Comparison of ENCODE assay signal across 7 cellular contexts in genomic region chr2:128266463-128266862, GRCh38. TPM values are rescaled to one million over a fixed set of nuclear protein-coding genes. Genes with fewer than 3 reads are reported as not detected.
A peak's percentile ranks its signal among the peaks of the same experiment; 100 is the strongest.
DNase-seq lines count a peak whose midpoint lies in the region; ATAC-seq, FAIRE-seq and TF ChIP-seq lines count a peak whose summit lies in the region.
"Not testable (repeated sequence)": the region's sequence is repeated elsewhere in the genome, so short reads cannot be mapped to it uniquely, and the experiment has no call there.

No MANE protein-coding gene starts in this region.

- not testable (repeated sequence) for TF ChIP-seq CTCF in HEK293 (tag by site-specific recombination; IDR thresholded peaks at IDR 0.05); coronary artery (IDR thresholded peaks at IDR 0.05); HepG2 (CRISPR knock-in tag; IDR thresholded peaks at IDR 0.05); testis (IDR thresholded peaks at IDR 0.05)

- ATAC-seq in HepG2, result not testable (repeated sequence)

- TF ChIP-seq POLR2A in HepG2 (IDR thresholded peaks at IDR 0.05; ENCODE audit: insufficient read depth in 1 of 2, low read depth in 2 of 2, low read length in 2 of 2); testis (IDR thresholded peaks at IDR 0.05): not testable (repeated sequence)

- H3K27ac ChIP-seq in BLaER1; HEK293 (ENCODE audit: extremely low read depth, low read depth, low read length); coronary artery; HepG2 (ENCODE audit: extremely low read length, insufficient read depth, low read length); testis: not testable (repeated sequence)

- peaks cover 43% of the 10 kb centered on the region for H4K20me1 ChIP-seq in BLaER1
- peaks cover 18% of the 10 kb centered on the region; the same call in 1 of the 2 replicates for H4K20me1 ChIP-seq in HepG2 (ENCODE audit: insufficient read depth, low read length)

- peaks cover 11% of the 10 kb centered on the region for H3K79me2 ChIP-seq in HepG2 (ENCODE audit: insufficient read depth, low read length)

- POLR2A ChIA-PET in HEK293 (lab: Yijun Ruan, JAX); HepG2 (lab: Yijun Ruan, JAX): not testable (repeated sequence)

- TSS peak; percentile 19 for BruUV-seq in HepG2 (replicated peaks; lab: Mats Ljungman, UMichigan)

- in situ Hi-C loops in HepG2 (cut with HindIII; ENCODE audit: extremely low pct_ligation_motif_present, low pct_unique_long_range_greater_than_20kb), result not testable (repeated sequence)

- not testable (repeated sequence) for TF ChIP-seq RAD21 in HepG2 (CRISPR knock-in tag; IDR thresholded peaks at IDR 0.05)

- H3K4me3 ChIP-seq in BLaER1; HEK293 (ENCODE audit: low read depth, low read length); coronary artery; HepG2 (replicated peaks in 1 of 3; ENCODE audit: insufficient read depth in 1 of 3, low read depth in 2 of 3, low read length in 3 of 3); testis: not testable (repeated sequence)

- CTCF ChIA-PET in HEK293 (lab: Yijun Ruan, JAX); HepG2 (lab: Yijun Ruan, JAX; ENCODE audit: low intra/inter-chr PET ratio, low total read pairs): not testable (repeated sequence)

- not testable (repeated sequence) for H3K27me3 ChIP-seq in BLaER1; HepG2 (ENCODE audit: control insufficient read depth in 1 of 2, insufficient read depth in 2 of 2, low read length in 2 of 2); testis

- H3K9ac ChIP-seq in BLaER1; HepG2 (ENCODE audit: insufficient read depth, low read depth, low read length): not testable (repeated sequence)

- H2AFZ ChIP-seq in HepG2 (ENCODE audit: low read length), result not testable (repeated sequence)

- WGBS in HepG2 (ENCODE audit: low lambda C conversion rate), result 100% methylated on average over 5 of the region's 8 CpGs
- 93 to 100% methylated on average over 5 to 8 of the region's 8 CpGs for WGBS in testis, 2 donors

- H3K4me2 ChIP-seq in BLaER1, result peak overlapping the region; percentile 49
- H3K4me2 ChIP-seq in HepG2 (ENCODE audit: low read depth, low read length), result not testable (repeated sequence)

- H3K36me3 ChIP-seq in BLaER1 (peaks cover 33% of the 10 kb centered on the region; the same call in 1 of the 2 replicates), HepG2 (replicated peaks in 1 of 2; ENCODE audit: control insufficient read depth in 1 of 2, insufficient read depth in 2 of 2, low read length in 2 of 2) (peaks cover 20 to 32% of the 10 kb centered on the region in 2 experiments; a peak in 4 of 5 replicates)
- not testable (repeated sequence) for H3K36me3 ChIP-seq in HEK293 (ENCODE audit: control insufficient read depth in 2 of 2, insufficient read depth in 1 of 2, low read length in 2 of 2); testis (ENCODE audit: low read depth, missing control alignments)

- not testable (repeated sequence) for FAIRE-seq in HepG2 (lab: Jason Lieb, UNC)

- H3K4me1 ChIP-seq in BLaER1 (peaks cover 56% of the 10 kb centered on the region), HepG2 (ENCODE audit: insufficient read depth, low read length) (peaks cover 28% of the 10 kb centered on the region), testis (peaks cover 25% of the 10 kb centered on the region)
- not testable (repeated sequence) for H3K4me1 ChIP-seq in HEK293 (ENCODE audit: control insufficient read depth, insufficient read depth, low read length)

- not testable (repeated sequence) for TF ChIP-seq EP300 in HepG2 (IDR thresholded peaks at IDR 0.05; ENCODE audit: low read depth in 2 of 2, low read length in 2 of 2); HepG2 (CRISPR knock-in tag; IDR thresholded peaks at IDR 0.05; ENCODE audit: borderline replicate concordance)

- DNase-seq in MV-4-11 (lab: John Stamatoyannopoulos, UW) (peak; percentile 14), coronary artery (ENCODE audit: low spot score) (peak; percentile 50), mesenteric fat pad (ENCODE audit: low spot score) (peak; percentile 75), testis (peak; percentile 7)
- DNase-seq in HepG2 (ENCODE audit: low spot score), result not testable (repeated sequence)

- not testable (repeated sequence) for H3K9me3 ChIP-seq in BLaER1; HEK293 (ENCODE audit: control insufficient read depth, insufficient read depth, low read depth, low read length); HepG2 (ENCODE audit: low read length); testis

- intact Hi-C loops in HepG2 (cut with micrococcal nuclease; ENCODE audit: unreplicated experiment); testis (cut with DNase I; ENCODE audit: low total_unique reads): not testable (repeated sequence)

TF ChIP-seq in HEK293, 187 proteins besides CTCF, POLR2A, EP300 and RAD21:
- TF ChIP-seq GLIS1 (tag by site-specific recombination; IDR thresholded peaks at IDR 0.05), result 0 out of 2 replicates have a peak, but pooled peaks have one; percentile 19

RNA-seq across cellular contexts. Expression of gene HS6ST1, which starts 52.2 kb away (rescaled TPM):
- total RNA-seq in HepG2 (2016; rRNA removed; fragmentation: Illumina TruSeq; extraction: Trizol) (68.4 and 84.6 TPM in 2 replicates), mesenteric fat pad (38.4 TPM), testis (100 to 1,000 TPM; 143 to 203 TPM)
- total RNA-seq in HepG2 (2016; cell fraction: cytosol; rRNA removed; fragmentation: Illumina TruSeq; extraction: Trizol; ENCODE audit: low read depth), result 8.0 TPM in 2 replicates
- total RNA-seq in HepG2 (2016; cell fraction: insoluble cytoplasmic fraction; rRNA removed; fragmentation: Illumina TruSeq; extraction: Trizol), result 60.2 and 86.4 TPM in 2 replicates
- 38.4 and 40.3 TPM in 2 replicates for total RNA-seq in HepG2 (2016; cell fraction: membrane; rRNA removed; fragmentation: Illumina TruSeq; extraction: Trizol)
- 59.1 and 66.3 TPM in 2 replicates for total RNA-seq in HepG2 (2016; cell fraction: nucleus; rRNA removed; fragmentation: Illumina TruSeq; extraction: Trizol)
- polyA plus RNA-seq in HepG2 (2011; rRNA removed) (34.5 and 42.2 TPM in 2 replicates), testis (ENCODE audit: insufficient read depth, low read depth, low replicate concordance) (58.7 TPM)
- polyA plus RNA-seq in HepG2 (2011; cell fraction: cytosol; rRNA removed), result 35.2 and 53.7 TPM in 2 replicates
- 38.8 and 44.3 TPM in 2 replicates for polyA plus RNA-seq in HepG2 (2011; cell fraction: nucleus; rRNA removed)
- polyA plus RNA-seq in HepG2 (2012), result 50.2 and 79.5 TPM in 2 replicates
- polyA plus RNA-seq in HepG2 (2016; cell fraction: cytosol; fragmentation: Illumina TruSeq; extraction: Trizol; ENCODE audit: low read depth), result 5.2 and 5.6 TPM in 2 replicates
- polyA plus RNA-seq in HepG2 (2016; cell fraction: insoluble cytoplasmic fraction; fragmentation: Illumina TruSeq; extraction: Trizol; ENCODE audit: low read depth), result 70.3 and 83.1 TPM in 2 replicates
- 24.6 and 27.0 TPM in 2 replicates for polyA plus RNA-seq in HepG2 (2016; cell fraction: membrane; fragmentation: Illumina TruSeq; extraction: Trizol; ENCODE audit: low read depth)
- polyA plus RNA-seq in HepG2 (2016; cell fraction: nucleus; fragmentation: Illumina TruSeq; extraction: Trizol; ENCODE audit: insufficient read depth, low read depth), result 106 and 113 TPM in 2 replicates
- polyA minus RNA-seq in HepG2 (2011; rRNA and poly(A)+ RNA removed; ENCODE audit: low replicate concordance), result 7.6 and 148 TPM in 2 replicates
- 47.4 and 52.3 TPM in 2 replicates for polyA minus RNA-seq in HepG2 (2011; cell fraction: cytosol; rRNA and poly(A)+ RNA removed)
- polyA minus RNA-seq in HepG2 (2011; cell fraction: nucleus; rRNA and poly(A)+ RNA removed), result 39.0 and 60.8 TPM in 2 replicates
